Comparison of ENCODE assay signal across 11 cellular contexts in genomic region chr7:116653204-116653603, GRCh38. TPM values are rescaled to one million over a fixed set of nuclear protein-coding genes. Genes with fewer than 3 reads are reported as not detected.
DNase-seq lines count a peak whose midpoint lies in the region; ATAC-seq, FAIRE-seq and TF ChIP-seq lines count a peak whose summit lies in the region.
"Had no signal": no experiment of that assay in that cellular context is flagged by ENCODE, and none has a peak within 500 bp of the region (broad histone marks: within the 10 kb centered on the region; RNA-seq: fewer than 3 reads in every experiment).

No MANE protein-coding gene starts in this region.

- no peaks in the 10 kb centered on the region for H3K27me3 ChIP-seq in osteoblast (ENCODE audit: insufficient read depth, low read length)
- H3K27me3 ChIP-seq: ovary had no signal

- H3K79me2 ChIP-seq in osteoblast (ENCODE audit: insufficient read depth, low read length) = no peaks in the 10 kb centered on the region

- H3K4me1 ChIP-seq in osteoblast (ENCODE audit: insufficient read depth, low read length) = peaks cover 8% of the 10 kb centered on the region

- no peak overlapping the region for H3K4me3 ChIP-seq in osteoblast (ENCODE audit: insufficient read depth, low read length)
- H3K4me3 ChIP-seq: ovary had no signal

- no peaks in the 10 kb centered on the region for H4K20me1 ChIP-seq in osteoblast (ENCODE audit: insufficient read depth, low read length)

- no peak overlapping the region for H2AFZ ChIP-seq in osteoblast (ENCODE audit: low read length)

- DNase-seq in AG08395 (ENCODE audit: low spot score) (peak; percentile 68), amniotic epithelial cell (ENCODE audit: low read depth) (peak; percentile 75), kidney tubule cell (ENCODE audit: low spot score) (peak; percentile 90), osteoblast (ENCODE audit: insufficient read length, low spot score, missing footprints) (no peak), inferior parietal cortex (ENCODE audit: extremely low spot score) (no peak), D721Med (ENCODE audit: insufficient read length, low spot score) (no peak), C1 segment of cervical spinal cord (lab: John Stamatoyannopoulos, UW) (no peak)
- DNase-seq: activated naive CD4-positive, alpha-beta T cell treated with anti-CD3 and anti-CD28 coated beads, Interleukin-2, amount 50 U/mL, for 16 hours; CD4-positive, alpha-beta memory T cell; ovary had no signal

- no peak overlapping the region for H3K27ac ChIP-seq in osteoblast (ENCODE audit: low read depth, low read length)
- H3K27ac ChIP-seq: ovary had no signal

- no peak for TF ChIP-seq CTCF in osteoblast (IDR thresholded peaks at IDR 0.05; ENCODE audit: extremely low read depth, low read depth, low read length)
- TF ChIP-seq CTCF in D721Med (IDR thresholded peaks at IDR 0.05; ENCODE audit: insufficient read depth, missing control alignments) = no peak

- ATAC-seq in HG02798 (IDR thresholded peaks at IDR 0.05; ENCODE audit: poor library complexity, unreplicated experiment) = peak; percentile 47

- no peaks in the 10 kb centered on the region for H3K9me3 ChIP-seq in osteoblast (ENCODE audit: low read depth, low read length)
- H3K9me3 ChIP-seq: ovary had no signal

- FAIRE-seq in D721Med (lab: Jason Lieb, UNC) = no peak

- no peak overlapping the region for H3K4me2 ChIP-seq in osteoblast (ENCODE audit: insufficient read depth, low read length)

- no peaks in the 10 kb centered on the region for H3K36me3 ChIP-seq in osteoblast (ENCODE audit: insufficient read depth, low read length)
- H3K36me3 ChIP-seq: ovary had no signal

RNA-seq across cellular contexts. Expression of gene MET, which starts 18.8 kb away (rescaled TPM):
- 55.0 and 61.9 TPM in 2 replicates for total RNA-seq in osteoblast

Comparison
In these comparisons a context has a peak if more than half of its experiments do, and no peak if none do; other contexts are left out.
1. DNase-seq: peak in AG08395 (single experiment), amniotic epithelial cell (single experiment) and kidney tubule cell (single experiment); none in osteoblast (single experiment), inferior parietal cortex (single experiment), D721Med (single experiment) and C1 segment of cervical spinal cord (0 of 14).